ENCODE assay signal across 2 cellular contexts in genomic region chr17:55585629-55586028, GRCh38.
TF ChIP-seq lines count a peak whose summit lies in the region.

No MANE protein-coding gene starts in this region.

TF ChIP-seq in A549, 52 proteins besides CTCF, POLR2A, EP300 and RAD21 (continued from another document):
- TF ChIP-seq NPAS2 (CRISPR knock-in tag; IDR thresholded peaks at IDR 0.05; ENCODE audit: borderline replicate concordance): no peak
- no peak for TF ChIP-seq CHD4 (IDR thresholded peaks at IDR 0.05; ENCODE audit: borderline replicate concordance)
- TF ChIP-seq HMGXB4 (CRISPR knock-in tag; IDR thresholded peaks at IDR 0.05; ENCODE audit: borderline replicate concordance): no peak
- TF ChIP-seq MAX (IDR thresholded peaks at IDR 0.05): no peak
- TF ChIP-seq NFE2L2 (conservative IDR thresholded peaks at IDR 0.05; ENCODE audit: low read length): no peak
- no peak for TF ChIP-seq FOXS1 (CRISPR knock-in tag; IDR thresholded peaks at IDR 0.05)
- no peak for TF ChIP-seq USF2 (IDR thresholded peaks at IDR 0.05)
- TF ChIP-seq EHF (CRISPR knock-in tag; IDR thresholded peaks at IDR 0.05): no peak
- TF ChIP-seq BCL3 (IDR thresholded peaks at IDR 0.05): no peak
- no peak for TF ChIP-seq RFX5 (IDR thresholded peaks at IDR 0.05)
- TF ChIP-seq CBX2 (IDR thresholded peaks at IDR 0.05; ENCODE audit: borderline replicate concordance, low read depth): no peak
- TF ChIP-seq HOXB5 (CRISPR knock-in tag; IDR thresholded peaks at IDR 0.05): no peak
- TF ChIP-seq HOXB13 (CRISPR knock-in tag; IDR thresholded peaks at IDR 0.05; ENCODE audit: low read depth): no peak
- TF ChIP-seq GATA3 (IDR thresholded peaks at IDR 0.05; ENCODE audit: borderline replicate concordance): no peak
- TF ChIP-seq TP53 (CRISPR knock-in tag; IDR thresholded peaks at IDR 0.05): no peak
- no peak for TF ChIP-seq FOSB (CRISPR knock-in tag; IDR thresholded peaks at IDR 0.05)
- TF ChIP-seq ESRRA (IDR thresholded peaks at IDR 0.05; ENCODE audit: borderline replicate concordance, low read length): no peak
- TF ChIP-seq RCOR1 (IDR thresholded peaks at IDR 0.05; ENCODE audit: low read depth, low read length): no peak
- no peak for TF ChIP-seq PBX3 (IDR thresholded peaks at IDR 0.05)

TF ChIP-seq in H1, 55 proteins besides CTCF, POLR2A, EP300 and RAD21 (continued from another document):
- TF ChIP-seq RFX5 (IDR thresholded peaks at IDR 0.05; ENCODE audit: borderline replicate concordance, low read depth, low read length) (no peak), JUN (IDR thresholded peaks at IDR 0.05; ENCODE audit: low read depth, low read length) (no peak), TCF12 (IDR thresholded peaks at IDR 0.05; ENCODE audit: low read depth, low read length) (no peak), SP1 (IDR thresholded peaks at IDR 0.05; ENCODE audit: low read depth, low read length) (no peak), SP4 (IDR thresholded peaks at IDR 0.05; ENCODE audit: low read length) (no peak)
